Comparison of ENCODE assay signal across 2 cellular contexts in genomic region chr2:238187618-238188548, GRCh38.
A peak's percentile ranks its signal among the peaks of the same experiment; 100 is the strongest.
TF ChIP-seq lines count a peak whose summit lies in the region.

No MANE protein-coding gene starts in this region.

TF ChIP-seq in GM12891, 5 proteins besides CTCF, POLR2A, EP300 and RAD21:
- TF ChIP-seq PAX5 (IDR thresholded peaks at IDR 0.05; ENCODE audit: insufficient read depth, low read length, severe bottlenecking), result no peak
- 0 out of 2 replicates have a peak, but pooled peaks have one; percentile 25 for TF ChIP-seq POLR2AphosphoS5 (IDR thresholded peaks at IDR 0.05; ENCODE audit: low read depth, low read length)

TF ChIP-seq in K562, 482 proteins besides CTCF, POLR2A, EP300 and RAD21:
- TF ChIP-seq SAFB2 (IDR thresholded peaks at IDR 0.05; ENCODE audit: borderline replicate concordance, low read depth, low read length, severe bottlenecking) (no peak), SRSF3 (IDR thresholded peaks at IDR 0.05; ENCODE audit: insufficient read depth, low read length) (no peak), ZNF316 (IDR thresholded peaks at IDR 0.05) (peak; percentile 62), SREBF1 (IDR thresholded peaks at IDR 0.05; ENCODE audit: borderline replicate concordance, low read depth, low read length) (no peak), HMG20B (CRISPR knock-in tag; IDR thresholded peaks at IDR 0.05) (no peak), MAFF (IDR thresholded peaks at IDR 0.05; ENCODE audit: low read length) (0 out of 2 replicates have a peak, but pooled peaks have one; percentile 11), CTCFL (IDR thresholded peaks at IDR 0.05; ENCODE audit: borderline replicate concordance, insufficient read depth, low read depth, low read length, poor library complexity, severe bottlenecking) (no peak), RFX1 (IDR thresholded peaks at IDR 0.05) (no peak), MTF1 (CRISPR knock-in tag; IDR thresholded peaks at IDR 0.05; ENCODE audit: borderline replicate concordance) (no peak), KHSRP (IDR thresholded peaks at IDR 0.05) (no peak), BCOR (IDR thresholded peaks at IDR 0.05) (no peak), ZNF511 (CRISPR knock-in tag; IDR thresholded peaks at IDR 0.05) (no peak), ZNF79 (CRISPR knock-in tag; IDR thresholded peaks at IDR 0.05; ENCODE audit: low read depth) (no peak), TSC22D4 (tag; IDR thresholded peaks at IDR 0.05) (no peak), MAX (CRISPR knock-in tag; IDR thresholded peaks at IDR 0.05) (no peak), C11orf30 (IDR thresholded peaks at IDR 0.05; ENCODE audit: low read depth) (0 out of 2 replicates have a peak, but pooled peaks have one; percentile 12), FIP1L1 (IDR thresholded peaks at IDR 0.05; ENCODE audit: low read depth, low read length, poor library complexity, severe bottlenecking) (no peak), MTA1 (IDR thresholded peaks at IDR 0.05; ENCODE audit: borderline replicate concordance) (no peak), MBD2 (IDR thresholded peaks at IDR 0.05; ENCODE audit: borderline replicate concordance, low read depth) (no peak), MAFK (IDR thresholded peaks at IDR 0.05; ENCODE audit: low read length) (0 out of 2 replicates have a peak, but pooled peaks have one; percentile 24), TAF7 (tag; IDR thresholded peaks at IDR 0.05) (no peak), EZH2 (IDR thresholded peaks at IDR 0.05; ENCODE audit: borderline replicate concordance, low read depth, low read length) (no peak), ZNF282 (CRISPR knock-in tag; IDR thresholded peaks at IDR 0.05) (no peak)
- TF ChIP-seq, protein P1, sequence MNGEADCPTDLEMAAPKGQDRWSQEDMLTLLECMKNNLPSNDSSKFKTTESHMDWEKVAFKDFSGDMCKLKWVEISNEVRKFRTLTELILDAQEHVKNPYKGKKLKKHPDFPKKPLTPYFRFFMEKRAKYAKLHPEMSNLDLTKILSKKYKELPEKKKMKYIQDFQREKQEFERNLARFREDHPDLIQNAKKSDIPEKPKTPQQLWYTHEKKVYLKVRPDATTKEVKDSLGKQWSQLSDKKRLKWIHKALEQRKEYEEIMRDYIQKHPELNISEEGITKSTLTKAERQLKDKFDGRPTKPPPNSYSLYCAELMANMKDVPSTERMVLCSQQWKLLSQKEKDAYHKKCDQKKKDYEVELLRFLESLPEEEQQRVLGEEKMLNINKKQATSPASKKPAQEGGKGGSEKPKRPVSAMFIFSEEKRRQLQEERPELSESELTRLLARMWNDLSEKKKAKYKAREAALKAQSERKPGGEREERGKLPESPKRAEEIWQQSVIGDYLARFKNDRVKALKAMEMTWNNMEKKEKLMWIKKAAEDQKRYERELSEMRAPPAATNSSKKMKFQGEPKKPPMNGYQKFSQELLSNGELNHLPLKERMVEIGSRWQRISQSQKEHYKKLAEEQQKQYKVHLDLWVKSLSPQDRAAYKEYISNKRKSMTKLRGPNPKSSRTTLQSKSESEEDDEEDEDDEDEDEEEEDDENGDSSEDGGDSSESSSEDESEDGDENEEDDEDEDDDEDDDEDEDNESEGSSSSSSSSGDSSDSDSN (IDR thresholded peaks at IDR 0.05; ENCODE audit: borderline replicate concordance in 1 of 2, low read depth in 2 of 2, low read length in 2 of 2), result no peak
- TF ChIP-seq, protein P2, sequence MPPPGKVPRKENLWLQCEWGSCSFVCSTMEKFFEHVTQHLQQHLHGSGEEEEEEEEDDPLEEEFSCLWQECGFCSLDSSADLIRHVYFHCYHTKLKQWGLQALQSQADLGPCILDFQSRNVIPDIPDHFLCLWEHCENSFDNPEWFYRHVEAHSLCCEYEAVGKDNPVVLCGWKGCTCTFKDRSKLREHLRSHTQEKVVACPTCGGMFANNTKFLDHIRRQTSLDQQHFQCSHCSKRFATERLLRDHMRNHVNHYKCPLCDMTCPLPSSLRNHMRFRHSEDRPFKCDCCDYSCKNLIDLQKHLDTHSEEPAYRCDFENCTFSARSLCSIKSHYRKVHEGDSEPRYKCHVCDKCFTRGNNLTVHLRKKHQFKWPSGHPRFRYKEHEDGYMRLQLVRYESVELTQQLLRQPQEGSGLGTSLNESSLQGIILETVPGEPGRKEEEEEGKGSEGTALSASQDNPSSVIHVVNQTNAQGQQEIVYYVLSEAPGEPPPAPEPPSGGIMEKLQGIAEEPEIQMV (tag; conservative IDR thresholded peaks at IDR 0.05; ENCODE audit: low read depth), result no peak
- TF ChIP-seq, protein P3, sequence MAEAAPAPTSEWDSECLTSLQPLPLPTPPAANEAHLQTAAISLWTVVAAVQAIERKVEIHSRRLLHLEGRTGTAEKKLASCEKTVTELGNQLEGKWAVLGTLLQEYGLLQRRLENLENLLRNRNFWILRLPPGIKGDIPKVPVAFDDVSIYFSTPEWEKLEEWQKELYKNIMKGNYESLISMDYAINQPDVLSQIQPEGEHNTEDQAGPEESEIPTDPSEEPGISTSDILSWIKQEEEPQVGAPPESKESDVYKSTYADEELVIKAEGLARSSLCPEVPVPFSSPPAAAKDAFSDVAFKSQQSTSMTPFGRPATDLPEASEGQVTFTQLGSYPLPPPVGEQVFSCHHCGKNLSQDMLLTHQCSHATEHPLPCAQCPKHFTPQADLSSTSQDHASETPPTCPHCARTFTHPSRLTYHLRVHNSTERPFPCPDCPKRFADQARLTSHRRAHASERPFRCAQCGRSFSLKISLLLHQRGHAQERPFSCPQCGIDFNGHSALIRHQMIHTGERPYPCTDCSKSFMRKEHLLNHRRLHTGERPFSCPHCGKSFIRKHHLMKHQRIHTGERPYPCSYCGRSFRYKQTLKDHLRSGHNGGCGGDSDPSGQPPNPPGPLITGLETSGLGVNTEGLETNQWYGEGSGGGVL (CRISPR knock-in tag; IDR thresholded peaks at IDR 0.05), result no peak
